ENCODE assay signal across 2 cellular contexts in the genomic region with DNA sequence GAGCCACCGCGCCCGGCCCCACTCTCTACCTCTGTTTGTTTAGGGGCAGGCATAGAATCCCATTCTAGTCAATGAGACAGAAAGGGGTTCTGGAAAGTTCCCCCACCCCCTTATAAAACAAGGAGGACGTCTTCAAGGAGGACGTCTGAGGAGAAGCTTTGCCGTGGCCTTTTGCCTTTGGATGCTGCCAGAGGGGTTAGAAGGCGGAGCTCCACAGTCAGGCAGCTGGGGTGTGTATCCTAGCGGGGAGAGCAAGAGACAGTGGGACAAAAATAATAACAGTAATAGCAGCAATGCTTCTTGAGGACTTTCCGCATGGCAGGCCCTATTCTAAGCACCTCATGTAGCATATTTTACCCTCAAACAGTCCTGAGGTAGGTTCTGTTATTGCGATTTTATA.
TF ChIP-seq lines count a peak whose summit lies in the region.

No MANE protein-coding gene starts in this region.

TF ChIP-seq in WTC11, 78 proteins besides CTCF, POLR2A, EP300 and RAD21:
- TF ChIP-seq ZNF138 (CRISPR knock-in tag; conservative IDR thresholded peaks at IDR 0.05): no peak
TF ChIP-seq in WTC11: peak in this region for 0.

TF ChIP-seq in K562, 482 proteins besides CTCF, POLR2A, EP300 and RAD21:
- TF ChIP-seq MLLT1 (IDR thresholded peaks at IDR 0.05): no peak
- TF ChIP-seq ZZZ3 (IDR thresholded peaks at IDR 0.05): no peak
- no peak for TF ChIP-seq GTF2A2 (tag; IDR thresholded peaks at IDR 0.05)
